In the genomic region with DNA sequence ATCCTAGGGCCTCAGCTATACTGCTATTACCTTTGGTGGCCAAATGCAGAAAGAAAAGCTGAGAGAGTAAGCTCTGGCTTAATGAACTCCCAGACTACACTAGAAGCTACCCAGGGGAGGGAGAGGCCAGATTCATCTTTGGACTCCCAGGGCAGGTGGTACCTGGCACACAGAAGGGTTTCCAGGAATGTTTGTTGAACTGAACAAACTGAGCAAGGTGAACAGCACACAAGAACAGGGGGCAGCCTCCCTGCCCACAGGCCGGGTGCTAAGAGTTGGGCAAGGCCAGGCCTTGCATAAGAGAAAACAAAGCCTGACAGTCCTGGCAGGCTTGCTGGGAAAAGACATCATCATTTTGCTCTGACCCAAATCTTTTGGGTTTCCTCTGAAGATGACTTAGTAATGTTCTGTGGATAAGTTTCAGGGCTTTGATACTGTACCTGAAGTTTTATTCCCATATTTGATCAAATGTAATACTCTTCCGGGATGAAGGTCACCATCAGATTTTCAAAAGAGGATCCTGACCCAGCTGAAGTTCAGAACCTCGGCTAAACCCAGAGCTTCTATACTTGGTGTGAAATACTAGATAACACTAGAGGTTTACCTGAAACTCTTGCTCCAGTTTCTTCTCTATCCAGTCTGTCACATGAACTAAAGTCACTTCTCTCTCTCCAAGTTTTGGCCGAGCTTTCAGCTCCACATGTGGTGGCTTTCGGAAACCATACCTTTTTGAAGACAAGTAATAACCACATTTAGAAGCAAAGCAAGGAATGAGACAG, we compare ENCODE assay signal across 9 cellular contexts. TPM values are rescaled to one million over a fixed set of nuclear protein-coding genes. Genes with fewer than 3 reads are reported as not detected.
A peak's percentile ranks its signal among the peaks of the same experiment; 100 is the strongest.
DNase-seq lines count a peak whose midpoint lies in the region; ATAC-seq and TF ChIP-seq lines count a peak whose summit lies in the region.
"Had no signal": no experiment of that assay in that cellular context is flagged by ENCODE, and none has a peak within 500 bp of the region (broad histone marks: within the 10 kb centered on the region; RNA-seq: fewer than 3 reads in every experiment).

No MANE protein-coding gene starts in this region.

- H3K9me3 ChIP-seq in endodermal cell (ENCODE audit: control insufficient read depth, low read length) (no peaks in the 10 kb centered on the region), prostate gland (no peaks in the 10 kb centered on the region)

- no peaks in the 10 kb centered on the region for H3K4me1 ChIP-seq in endodermal cell (ENCODE audit: control insufficient read depth, insufficient read depth, low read length)
- peaks cover 3% of the 10 kb centered on the region for H3K4me1 ChIP-seq in prostate gland (replicated peaks)

- H3K36me3 Mint-ChIP-seq in endodermal cell (ENCODE audit: low read depth), result peaks cover 30% of the 10 kb centered on the region

- DNase-seq in DMS53 treated with DMSO at 0.1 percent for 48 hours (lab: John Stamatoyannopoulos, UW; ENCODE audit: unreplicated experiment), result peak; percentile 1
- peak; percentile 40 for DNase-seq in LHCN-M2 (ENCODE audit: low read depth)
- peak; percentile 41 for DNase-seq in endodermal cell
- no peak for DNase-seq in prostate gland (ENCODE audit: low spot score)
- DNase-seq in NCI-H187 (lab: John Stamatoyannopoulos, UW), result no peak
- DNase-seq in DMS 273 (lab: John Stamatoyannopoulos, UW; ENCODE audit: unreplicated experiment), result no peak
- DNase-seq: mesenchymal stem cell, NCI-H524 treated with DMSO at 0.1 percent for 48 hours had no signal

- H3K27ac Mint-ChIP-seq in endodermal cell, result no peak overlapping the region

- H3K4me3 ChIP-seq in endodermal cell (ENCODE audit: low read length) (no peak overlapping the region), prostate gland (no peak overlapping the region)

- no peak for TF ChIP-seq POLR2A in prostate gland (IDR thresholded peaks at IDR 0.05)

- H3K27me3 ChIP-seq in endodermal cell (ENCODE audit: control insufficient read depth, insufficient read depth, low read length, poor library complexity, severe bottlenecking) (no peaks in the 10 kb centered on the region), prostate gland (replicated peaks; ENCODE audit: insufficient read depth) (no peaks in the 10 kb centered on the region)

- TF ChIP-seq CTCF in endodermal cell (conservative IDR thresholded peaks at IDR 0.05) (no peak), prostate gland (IDR thresholded peaks at IDR 0.05) (no peak)

- H3K27ac ChIP-seq in endodermal cell (ENCODE audit: low read depth, low read length), result no peak overlapping the region
- H3K27ac ChIP-seq in prostate gland, result peak overlapping the region; percentile 58 to 63

- H3K4me3 Mint-ChIP-seq in endodermal cell, result no peak overlapping the region

- no peaks in the 10 kb centered on the region for H3K27me3 Mint-ChIP-seq in endodermal cell (ENCODE audit: insufficient read depth)

- H3K9me3 Mint-ChIP-seq in endodermal cell, result no peaks in the 10 kb centered on the region

- H3K36me3 ChIP-seq in endodermal cell (ENCODE audit: control insufficient read depth, insufficient read depth, low read length) (peaks cover 18% of the 10 kb centered on the region), prostate gland (no peaks in the 10 kb centered on the region)

- intact Hi-C loops in prostate gland (cut with DNase I), result loop anchor here (5.0 kb wide), 1 partner anchor 132 kb away; no protein-coding TSS in a partner anchor

- ATAC-seq in HG02938 (IDR thresholded peaks at IDR 0.05; ENCODE audit: unreplicated experiment), result no peak

- WGBS in endodermal cell (ENCODE audit: insufficient coverage in 1 of 2, insufficient read length in 1 of 2), 2 experiments, result 87 to 93% methylated on average over 5 of the region's 5 CpGs
- 66% methylated on average over 5 of the region's 5 CpGs for WGBS in prostate gland

- H3K9ac ChIP-seq in endodermal cell (ENCODE audit: extremely low read depth, low read length, poor library complexity, severe bottlenecking), result no peak overlapping the region

- H3K4me1 Mint-ChIP-seq in endodermal cell, result peaks cover 18% of the 10 kb centered on the region

RNA-seq across cellular contexts. Expression of a gene that starts 20.5 kb away (rescaled TPM):
- total RNA-seq in LHCN-M2 (2014; rRNA removed) (2.9 and 3.8 TPM in 2 replicates), endodermal cell (10 to 100 TPM in 1 of 2 donors, 1 to 10 TPM in 1; 9.0 to 13.7 TPM), prostate gland (10 to 100 TPM; 14.4 to 21.4 TPM)
- 1.8 TPM for polyA plus RNA-seq in LHCN-M2 (2012)
- polyA plus RNA-seq in endodermal cell (2013, experiment 1 of 2), result 3.0 TPM
- polyA plus RNA-seq in endodermal cell (2013, experiment 2 of 2), result 3.6 TPM

Comparison
In these comparisons a context has a peak if more than half of its experiments do, and no peak if none do; other contexts are left out.
1. DNase-seq: peak in DMS53 treated with DMSO at 0.1 percent for 48 hours (single experiment), LHCN-M2 (single experiment) and endodermal cell (single experiment); none in prostate gland (single experiment), NCI-H187 (0 of 2) and DMS 273 (single experiment).